ENCODE assay signal across 8 cellular contexts in genomic region chr14:93959239-93960107, GRCh38. TPM values are rescaled to one million over a fixed set of nuclear protein-coding genes. Genes with fewer than 3 reads are reported as not detected.
DNase-seq lines count a peak whose midpoint lies in the region; ATAC-seq and TF ChIP-seq lines count a peak whose summit lies in the region.

No MANE protein-coding gene starts in this region.

- DNase-seq in 8988T = peak; percentile 89
- peak; percentile 98 for DNase-seq in RPMI7951 (ENCODE audit: low read depth)
- DNase-seq in activated effector memory CD4-positive, alpha-beta T cell treated with anti-CD3 and anti-CD28 coated beads, Interleukin-2, amount 50 U/mL, for 16 hours = peak; percentile 97
- DNase-seq in heart left ventricle = peak; percentile 56 to 78 (median 59)
- peak; percentile 92 to 93 (median 93) for DNase-seq in stimulated activated CD4-positive, alpha-beta T cell treated with anti-CD3 and anti-CD28 coated beads, Interleukin-12 subunit alpha, Interleukin-12 subunit beta, amount 100 ng/mL, for 48 hours (ENCODE audit: low read depth in 2 of 3, low spot score in 1 of 3)
- DNase-seq in superior temporal gyrus (ENCODE audit: extremely low spot score) = no peak

- no peaks in the 10 kb centered on the region for H3K27me3 ChIP-seq in heart left ventricle

- H3K4me1 ChIP-seq in heart left ventricle = peaks cover 3 to 95% (median 53%) of the 10 kb centered on the region in 12 donors

- peak overlapping the region in 11 of 12 donors; percentile 6 to 87 (median 77) for H3K27ac ChIP-seq in heart left ventricle

- WGBS in heart left ventricle, 4 donors = 57 to 64% (median 60%) methylated on average over 20 to 23 of the region's 23 CpGs

- intact Hi-C loops in heart left ventricle (cut with DNase I) = loop anchor here in 3 of 10 donors (2.0 to 10.0 kb wide), 3 partner anchors 13 to 175 kb away; partner anchors contain the start of gene CCDC197 (in 1 of the 3)

- H3K9me3 ChIP-seq in heart left ventricle = no peaks in the 10 kb centered on the region

- no peak for TF ChIP-seq POLR2A in heart left ventricle (IDR thresholded peaks at IDR 0.05)

- no peak for TF ChIP-seq CTCF in heart left ventricle (IDR thresholded peaks at IDR 0.05)

- H3K4me3 ChIP-seq in heart left ventricle = no peak overlapping the region

- peak; percentile 74 for ATAC-seq in GM18909 (IDR thresholded peaks at IDR 0.05; ENCODE audit: poor library complexity, unreplicated experiment)
- ATAC-seq in HG03095 (IDR thresholded peaks at IDR 0.05; ENCODE audit: unreplicated experiment) = peak; percentile 65
- ATAC-seq in heart left ventricle = peak in 3 of 4 donors; percentile 17 to 55 (median 54)

- peaks cover 0 to 48% (median 12%) of the 10 kb centered on the region in 9 donors for H3K36me3 ChIP-seq in heart left ventricle

RNA-seq across cellular contexts. Expression of gene ASB2, which starts 16.9 kb away (rescaled TPM):
- total RNA-seq in RPMI7951 (2014; rRNA removed; shearing (Covaris generic)) = 0.36 and 0.78 TPM in 2 replicates
- 100 to 1,000 TPM in 8 of 9 donors, 10 to 100 TPM in 1; 95.8 to 411 (median 166) TPM for total RNA-seq in heart left ventricle
- polyA plus RNA-seq in heart left ventricle = 100 to 1,000 TPM in 1 of 2 donors, 10 to 100 TPM in 1; 22.4 to 289 TPM

RNA-seq across cellular contexts. Expression of gene FAM181A, which starts 32.3 kb away (rescaled TPM):
- not detected in 2 replicates for total RNA-seq in RPMI7951 (2014; rRNA removed; shearing (Covaris generic))
- not detected for total RNA-seq in heart left ventricle
- polyA plus RNA-seq in heart left ventricle = not detected

RNA-seq across cellular contexts. Expression of gene CCDC197, which starts 37.6 kb away (rescaled TPM):
- total RNA-seq in RPMI7951 (2014; rRNA removed; shearing (Covaris generic)) = not detected in 2 replicates
- 1 to 10 TPM in 3 of 9 donors, under 1 TPM in 3, not detected in 3; 0.26 to 1.4 (median 0.95) TPM for total RNA-seq in heart left ventricle
- polyA plus RNA-seq in heart left ventricle = under 1 TPM in 1 of 2 donors, not detected in 1; 0.23 TPM

Comparison
In these comparisons a context has a peak if more than half of its experiments do, and no peak if none do; other contexts are left out.
1. RNA of gene ASB2, which starts 16.9 kb away (total RNA-seq): 95.8 to 411 TPM in heart left ventricle; 0.36 to 0.78 TPM in RPMI7951; every median in the first group is over 10 times any median in the second.
2. Peak in every context shown above with its lines, with median percentiles within 50 percentile points of each other: ATAC-seq.